In genomic region chr6:84061174-84061573, GRCh38 we compare ENCODE assay signal across 20 cellular contexts. TPM values are rescaled to one million over a fixed set of nuclear protein-coding genes. Genes with fewer than 3 reads are reported as not detected.
A peak's percentile ranks its signal among the peaks of the same experiment; 100 is the strongest.
DNase-seq lines count a peak whose midpoint lies in the region; ATAC-seq and TF ChIP-seq lines count a peak whose summit lies in the region.
"Had no signal": no experiment of that assay in that cellular context is flagged by ENCODE, and none has a peak within 500 bp of the region (broad histone marks: within the 10 kb centered on the region; RNA-seq: fewer than 3 reads in every experiment).

No MANE protein-coding gene starts in this region.

- peaks cover 51% of the 10 kb centered on the region for H3K4me1 ChIP-seq in adipocyte (ENCODE audit: control insufficient read depth, insufficient read depth, low read length)

- no peak overlapping the region for H3K9ac ChIP-seq in adipocyte (ENCODE audit: low read length)

- no peak for TF ChIP-seq CTCF in AG10803 (conservative IDR thresholded peaks at IDR 0.05; ENCODE audit: low read length)

- no peaks in the 10 kb centered on the region for H3K27me3 ChIP-seq in adipocyte (replicated peaks; ENCODE audit: control insufficient read depth, insufficient read depth, low read length)

- H3K4me3 ChIP-seq in AG10803 (ENCODE audit: low read length) (no peak overlapping the region), adipocyte (ENCODE audit: low read length) (no peak overlapping the region)

- ATAC-seq in sciatic nerve (peak; percentile 40), GM18858 (IDR thresholded peaks at IDR 0.05; ENCODE audit: unreplicated experiment) (no peak), GM21526 (IDR thresholded peaks at IDR 0.05; ENCODE audit: low FRiP score, unreplicated experiment) (no peak)
- ATAC-seq: Panc1 had no signal

- H3K36me3 ChIP-seq in adipocyte (ENCODE audit: control insufficient read depth, insufficient read depth, low read length, severe bottlenecking), result no peaks in the 10 kb centered on the region

- no peaks in the 10 kb centered on the region for H3K9me3 ChIP-seq in adipocyte (ENCODE audit: control insufficient read depth, low read length)

- intact Hi-C loops in sciatic nerve (cut with DNase I), result no loop called here

- DNase-seq in AG10803 (ENCODE audit: low read depth) (peak; percentile 18), adipocyte (ENCODE audit: low read depth) (peak; percentile 35), fibroblast of peridontal ligament (ENCODE audit: extremely low read depth) (peak; percentile 27), sciatic nerve (ENCODE audit: low spot score) (no peak), HuH-7 (ENCODE audit: low spot score) (no peak)
- no peak for DNase-seq in activated CD4-positive, alpha-beta T cell treated with anti-CD3 and anti-CD28 coated beads, Interleukin-2, amount 50 U/mL, for 1 hour
- DNase-seq: 8988T; H7; HFFc6; KG1; NCI-H1436; NCI-H187 treated with DMSO at 0.1 percent for 48 hours; NCI-H2227 treated with DMSO at 0.1 percent for 48 hours; NCI-H510A; NK-92 treated with Interleukin-12 subunit alpha and Interleukin-12 subunit beta, amount 100 ng/mL, for 24 hours; SIG-M5 had no signal

RNA-seq across cellular contexts. Expression of gene MRAP2, which starts 27.6 kb away (rescaled TPM):
- total RNA-seq in sciatic nerve, result 10.3 TPM
- total RNA-seq: B cell had no signal

Comparison
In these comparisons a context has a peak if more than half of its experiments do, and no peak if none do; other contexts are left out.
1. DNase-seq: peak in AG10803 (single experiment), adipocyte (single experiment) and fibroblast of peridontal ligament (single experiment); none in sciatic nerve (single experiment), activated CD4-positive, alpha-beta T cell treated with anti-CD3 and anti-CD28 coated beads, Interleukin-2, amount 50 U/mL, for 1 hour (single experiment) and HuH-7 (single experiment).